1 cellular context compared by ENCODE assay signal in the genomic region with DNA sequence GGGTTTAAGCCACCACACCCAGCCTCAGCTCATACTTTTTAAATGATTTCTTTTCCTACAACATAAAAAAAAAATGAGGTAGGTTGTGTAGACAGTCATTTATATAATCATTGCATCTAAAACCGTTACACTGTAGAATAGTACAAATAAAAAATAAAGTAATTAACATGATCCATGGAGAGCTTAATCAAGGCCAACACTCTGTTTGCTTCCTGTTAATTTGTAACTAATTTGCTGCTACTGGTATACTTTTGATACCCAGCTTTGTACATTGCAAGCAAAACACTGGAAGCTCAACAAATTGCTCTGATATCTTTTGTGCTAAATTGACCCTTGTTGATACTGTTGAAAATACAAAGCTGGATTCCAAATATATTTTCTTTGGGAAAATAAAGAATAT.
TF ChIP-seq lines count a peak whose summit lies in the region.

No MANE protein-coding gene starts in this region.

TF ChIP-seq in HepG2, 621 proteins besides CTCF, POLR2A, EP300 and RAD21 (continued from another document):
- TF ChIP-seq, protein P1, sequence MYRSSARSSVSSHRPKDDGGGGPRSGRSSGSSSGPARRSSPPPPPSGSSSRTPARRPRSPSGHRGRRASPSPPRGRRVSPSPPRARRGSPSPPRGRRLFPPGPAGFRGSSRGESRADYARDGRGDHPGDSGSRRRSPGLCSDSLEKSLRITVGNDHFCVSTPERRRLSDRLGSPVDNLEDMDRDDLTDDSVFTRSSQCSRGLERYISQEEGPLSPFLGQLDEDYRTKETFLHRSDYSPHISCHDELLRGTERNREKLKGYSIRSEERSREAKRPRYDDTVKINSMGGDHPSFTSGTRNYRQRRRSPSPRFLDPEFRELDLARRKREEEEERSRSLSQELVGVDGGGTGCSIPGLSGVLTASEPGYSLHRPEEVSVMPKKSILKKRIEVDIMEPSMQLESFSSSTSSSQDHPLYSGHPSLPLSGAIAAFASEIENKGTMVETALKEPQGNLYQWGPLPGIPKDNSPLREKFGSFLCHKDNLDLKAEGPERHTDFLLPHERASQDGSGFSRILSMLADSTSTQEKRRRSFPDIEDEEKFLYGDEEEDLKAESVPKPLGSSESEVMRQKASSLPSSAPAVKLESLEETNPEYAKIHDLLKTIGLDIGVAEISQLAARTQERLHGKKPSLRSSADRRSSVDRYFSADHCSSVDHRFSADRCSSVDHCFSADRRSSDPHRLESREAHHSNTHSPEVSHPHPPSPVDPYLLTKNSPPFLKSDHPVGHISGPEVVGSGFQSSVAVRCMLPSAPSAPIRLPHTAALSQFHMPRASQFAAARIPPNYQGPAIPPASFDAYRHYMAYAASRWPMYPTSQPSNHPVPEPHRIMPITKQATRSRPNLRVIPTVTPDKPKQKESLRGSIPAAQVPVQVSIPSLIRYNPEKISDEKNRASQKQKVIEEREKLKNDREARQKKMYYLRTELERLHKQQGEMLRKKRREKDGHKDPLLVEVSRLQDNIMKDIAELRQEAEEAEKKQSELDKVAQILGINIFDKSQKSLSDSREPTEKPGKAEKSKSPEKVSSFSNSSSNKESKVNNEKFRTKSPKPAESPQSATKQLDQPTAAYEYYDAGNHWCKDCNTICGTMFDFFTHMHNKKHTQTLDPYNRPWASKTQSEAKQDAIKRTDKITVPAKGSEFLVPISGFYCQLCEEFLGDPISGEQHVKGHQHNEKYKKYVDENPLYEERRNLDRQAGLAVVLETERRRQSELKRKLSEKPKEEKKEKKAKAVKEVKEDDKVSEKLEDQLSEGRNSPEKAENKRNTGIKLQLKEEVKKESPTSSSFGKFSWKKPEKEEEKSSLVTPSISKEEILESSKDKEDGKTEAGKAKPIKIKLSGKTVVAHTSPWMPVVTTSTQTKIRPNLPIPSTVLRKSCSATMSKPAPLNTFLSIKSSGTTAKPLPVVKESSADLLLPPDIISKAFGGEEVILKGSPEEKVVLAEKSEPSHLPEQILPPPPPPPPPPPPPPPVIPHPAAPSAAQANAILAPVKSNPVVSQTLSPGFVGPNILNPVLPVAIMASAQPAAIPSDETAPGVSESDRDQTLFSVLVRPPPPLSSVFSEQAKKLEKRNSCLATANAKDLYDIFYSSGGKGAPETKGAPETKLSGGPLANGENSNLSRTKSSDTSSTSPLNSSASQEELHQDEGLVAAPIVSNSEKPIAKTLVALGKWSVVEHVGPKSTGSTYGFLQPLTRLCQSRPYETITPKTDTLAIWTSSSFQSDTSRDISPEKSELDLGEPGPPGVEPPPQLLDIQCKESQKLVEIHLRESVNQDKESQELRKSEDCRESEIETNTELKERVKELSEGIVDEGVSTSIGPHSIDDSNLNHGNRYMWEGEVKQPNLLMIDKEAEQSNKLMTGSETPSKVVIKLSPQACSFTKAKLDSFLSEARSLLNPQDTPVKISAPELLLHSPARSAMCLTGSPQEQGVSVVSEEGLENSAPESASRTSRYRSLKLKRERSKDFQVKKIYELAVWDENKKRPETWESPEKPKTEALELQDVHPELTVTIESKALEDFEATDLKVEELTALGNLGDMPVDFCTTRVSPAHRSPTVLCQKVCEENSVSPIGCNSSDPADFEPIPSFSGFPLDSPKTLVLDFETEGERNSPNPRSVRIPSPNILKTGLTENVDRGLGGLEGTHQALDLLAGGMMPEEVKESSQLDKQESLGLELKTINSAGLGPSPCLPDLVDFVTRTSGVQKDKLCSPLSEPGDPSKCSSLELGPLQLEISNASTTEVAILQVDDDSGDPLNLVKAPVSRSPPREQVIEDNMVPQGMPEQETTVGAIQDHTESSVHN (CRISPR knock-in tag; IDR thresholded peaks at IDR 0.05), result no peak
- TF ChIP-seq, protein P2, sequence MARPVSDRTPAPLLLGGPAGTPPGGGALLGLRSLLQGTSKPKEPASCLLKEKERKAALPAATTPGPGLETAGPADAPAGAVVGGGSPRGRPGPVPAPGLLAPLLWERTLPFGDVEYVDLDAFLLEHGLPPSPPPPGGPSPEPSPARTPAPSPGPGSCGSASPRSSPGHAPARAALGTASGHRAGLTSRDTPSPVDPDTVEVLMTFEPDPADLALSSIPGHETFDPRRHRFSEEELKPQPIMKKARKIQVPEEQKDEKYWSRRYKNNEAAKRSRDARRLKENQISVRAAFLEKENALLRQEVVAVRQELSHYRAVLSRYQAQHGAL (CRISPR knock-in tag; IDR thresholded peaks at IDR 0.05; ENCODE audit: not compliant biosample characterization), result no peak
- TF ChIP-seq ZFP82 (CRISPR knock-in tag; IDR thresholded peaks at IDR 0.05; ENCODE audit: borderline replicate concordance) (no peak), TRAFD1 (CRISPR knock-in tag; IDR thresholded peaks at IDR 0.05; ENCODE audit: borderline replicate concordance) (no peak), ZNF569 (CRISPR knock-in tag; IDR thresholded peaks at IDR 0.05; ENCODE audit: borderline replicate concordance) (no peak), NFE2L2 (IDR thresholded peaks at IDR 0.05; ENCODE audit: low read length) (no peak), RCOR2 (CRISPR knock-in tag; IDR thresholded peaks at IDR 0.05) (no peak), ATF6 (CRISPR knock-in tag; conservative IDR thresholded peaks at IDR 0.05) (no peak)
- TF ChIP-seq, protein P3, sequence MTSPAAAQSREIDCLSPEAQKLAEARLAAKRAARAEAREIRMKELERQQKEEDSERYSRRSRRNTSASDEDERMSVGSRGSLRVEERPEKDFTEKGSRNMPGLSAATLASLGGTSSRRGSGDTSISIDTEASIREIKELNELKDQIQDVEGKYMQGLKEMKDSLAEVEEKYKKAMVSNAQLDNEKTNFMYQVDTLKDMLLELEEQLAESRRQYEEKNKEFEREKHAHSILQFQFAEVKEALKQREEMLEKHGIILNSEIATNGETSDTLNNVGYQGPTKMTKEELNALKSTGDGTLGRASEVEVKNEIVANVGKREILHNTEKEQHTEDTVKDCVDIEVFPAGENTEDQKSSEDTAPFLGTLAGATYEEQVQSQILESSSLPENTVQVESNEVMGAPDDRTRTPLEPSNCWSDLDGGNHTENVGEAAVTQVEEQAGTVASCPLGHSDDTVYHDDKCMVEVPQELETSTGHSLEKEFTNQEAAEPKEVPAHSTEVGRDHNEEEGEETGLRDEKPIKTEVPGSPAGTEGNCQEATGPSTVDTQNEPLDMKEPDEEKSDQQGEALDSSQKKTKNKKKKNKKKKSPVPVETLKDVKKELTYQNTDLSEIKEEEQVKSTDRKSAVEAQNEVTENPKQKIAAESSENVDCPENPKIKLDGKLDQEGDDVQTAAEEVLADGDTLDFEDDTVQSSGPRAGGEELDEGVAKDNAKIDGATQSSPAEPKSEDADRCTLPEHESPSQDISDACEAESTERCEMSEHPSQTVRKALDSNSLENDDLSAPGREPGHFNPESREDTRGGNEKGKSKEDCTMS (CRISPR knock-in tag; conservative IDR thresholded peaks at IDR 0.05), result no peak
- TF ChIP-seq, protein P4, sequence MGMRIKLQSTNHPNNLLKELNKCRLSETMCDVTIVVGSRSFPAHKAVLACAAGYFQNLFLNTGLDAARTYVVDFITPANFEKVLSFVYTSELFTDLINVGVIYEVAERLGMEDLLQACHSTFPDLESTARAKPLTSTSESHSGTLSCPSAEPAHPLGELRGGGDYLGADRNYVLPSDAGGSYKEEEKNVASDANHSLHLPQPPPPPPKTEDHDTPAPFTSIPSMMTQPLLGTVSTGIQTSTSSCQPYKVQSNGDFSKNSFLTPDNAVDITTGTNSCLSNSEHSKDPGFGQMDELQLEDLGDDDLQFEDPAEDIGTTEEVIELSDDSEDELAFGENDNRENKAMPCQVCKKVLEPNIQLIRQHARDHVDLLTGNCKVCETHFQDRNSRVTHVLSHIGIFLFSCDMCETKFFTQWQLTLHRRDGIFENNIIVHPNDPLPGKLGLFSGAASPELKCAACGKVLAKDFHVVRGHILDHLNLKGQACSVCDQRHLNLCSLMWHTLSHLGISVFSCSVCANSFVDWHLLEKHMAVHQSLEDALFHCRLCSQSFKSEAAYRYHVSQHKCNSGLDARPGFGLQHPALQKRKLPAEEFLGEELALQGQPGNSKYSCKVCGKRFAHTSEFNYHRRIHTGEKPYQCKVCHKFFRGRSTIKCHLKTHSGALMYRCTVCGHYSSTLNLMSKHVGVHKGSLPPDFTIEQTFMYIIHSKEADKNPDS (CRISPR knock-in tag; IDR thresholded peaks at IDR 0.05), result no peak
